In genomic region chr3:48723725-48724124, GRCh38 we compare ENCODE assay signal across 24 cellular contexts.
"Had no signal": no experiment of that assay in that cellular context is flagged by ENCODE, and none has a peak within 500 bp of the region (broad histone marks: within the 10 kb centered on the region; RNA-seq: fewer than 3 reads in every experiment).

No MANE protein-coding gene starts in this region.

- DNase-seq: dorsolateral prefrontal cortex; effector CD4-positive, alpha-beta T cell; gastrocnemius medialis; head of caudate nucleus; kidney; naive B cell; right cardiac atrium; sigmoid colon; stimulated activated CD4-positive, alpha-beta T cell treated with anti-CD3 and anti-CD28 coated beads, Interleukin-2, amount 100 ng/mL, for 24 hours; stimulated activated CD4-positive, alpha-beta T cell treated with anti-CD3 and anti-CD28 coated beads, Interleukin-4, amount 100 ng/mL, for 24 hours; stimulated activated naive CD8-positive, alpha-beta T cell treated with anti-CD3 and anti-CD28 coated beads, Interleukin-15, Interleukin-2, amounts not matched to agents 100 U/mL and 50 U/mL, for 24 hours; substantia nigra; testis; tibial artery; upper lobe of right lung; uterus had no signal

- H3K36me3 ChIP-seq: gastrocnemius medialis, neutrophil, pancreas, sigmoid colon, tibial artery, upper lobe of right lung, uterus had no signal

- ATAC-seq: esophagus mucosa; gastrocnemius medialis; left lobe of liver; natural killer cell treated with Interleukin-12 subunit alpha and Interleukin-12 subunit beta and Interleukin-15 and Interleukin-18, amount 100 ng/mL, for 72 hours; pancreas; right cardiac atrium; stimulated activated effector memory CD8-positive, alpha-beta T cell treated with anti-CD3 and anti-CD28 coated beads, Interleukin-12 subunit alpha, Interleukin-12 subunit beta, amount 100 ng/mL, for 72 hours; stimulated activated naive CD8-positive, alpha-beta T cell treated with anti-CD3 and anti-CD28 coated beads, Interleukin-15, Interleukin-2, amounts not matched to agents 100 U/mL and 50 U/mL, for 24 hours; upper lobe of right lung had no signal

- H3K27ac ChIP-seq: dorsolateral prefrontal cortex, epithelial cell of prostate, gastrocnemius medialis, neutrophil, pancreas, sigmoid colon, testis, tibial artery, upper lobe of right lung, uterus had no signal

- H3K4me1 ChIP-seq: gastrocnemius medialis, pancreas, sigmoid colon, testis, tibial artery, upper lobe of right lung, uterus had no signal

- H3K27me3 ChIP-seq: dorsolateral prefrontal cortex, gastrocnemius medialis, neutrophil, pancreas, sigmoid colon, testis, tibial artery, upper lobe of right lung, uterus had no signal

- H3K9me3 ChIP-seq: gastrocnemius medialis, neutrophil, pancreas, sigmoid colon, testis, tibial artery, upper lobe of right lung, uterus had no signal

- H3K4me3 ChIP-seq: dorsolateral prefrontal cortex, gastrocnemius medialis, lung, pancreas, sigmoid colon, testis, tibial artery, upper lobe of right lung, uterus had no signal
